In the genomic region with DNA sequence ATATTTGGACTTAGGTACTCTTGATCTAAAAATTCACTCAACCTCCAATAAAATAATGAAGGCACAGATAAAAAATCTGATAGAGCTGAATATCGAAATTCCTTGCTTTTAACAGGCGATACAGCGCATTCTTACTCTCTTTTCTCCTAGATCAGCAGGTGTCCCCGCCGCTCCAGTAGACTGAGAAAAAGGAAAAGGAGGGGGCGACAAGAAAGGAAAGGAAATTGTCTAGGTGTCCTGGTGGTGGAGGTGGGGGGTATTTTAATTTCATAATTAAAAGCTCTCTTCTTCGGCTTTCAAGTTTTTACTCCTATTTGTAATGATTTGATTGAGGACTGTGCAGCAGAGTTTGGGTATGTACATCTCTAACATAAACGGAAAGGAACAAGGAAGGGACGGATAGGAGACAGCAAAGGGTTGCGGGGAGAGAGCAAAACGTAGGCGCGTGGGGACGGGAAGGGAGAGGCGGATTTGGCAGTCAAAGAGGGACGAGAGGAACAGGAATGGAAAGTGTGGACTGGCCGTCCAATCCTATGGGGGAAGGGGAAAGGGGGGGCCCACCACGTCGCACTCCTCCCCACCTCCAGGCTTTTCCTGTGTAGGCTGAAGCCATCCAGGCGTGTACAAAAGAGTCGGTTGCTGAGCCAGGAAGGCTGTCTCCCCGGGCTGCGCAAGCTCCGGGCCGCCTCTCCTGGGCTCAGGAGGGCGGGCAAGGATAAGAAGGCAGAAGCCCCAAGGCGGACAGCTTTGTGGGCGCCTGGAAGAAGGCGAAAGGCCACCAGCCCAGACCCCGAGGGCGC, we compare ENCODE assay signal across 8 cellular contexts. TPM values are rescaled to one million over a fixed set of nuclear protein-coding genes. Genes with fewer than 3 reads are reported as not detected.
A peak's percentile ranks its signal among the peaks of the same experiment; 100 is the strongest.
DNase-seq lines count a peak whose midpoint lies in the region; ATAC-seq and TF ChIP-seq lines count a peak whose summit lies in the region.

No MANE protein-coding gene starts in this region.

- peaks cover 0 to 3% of the 10 kb centered on the region in 2 donors for H3K36me3 Mint-ChIP-seq in CD4-positive, alpha-beta memory T cell
- H3K36me3 Mint-ChIP-seq in activated T-cell treated with anti-CD3 and anti-CD28 coated beads, Interleukin-2, amount 50 U/mL, for 72 hours (ENCODE audit: insufficient read depth in 2 of 2) = peaks cover 0 to 2% of the 10 kb centered on the region in 2 donors

- H3K27ac ChIP-seq in CD4-positive, alpha-beta memory T cell (ENCODE audit: low read depth, low read length) = peak overlapping the region; percentile 74
- H3K27ac ChIP-seq in suprapubic skin = peak overlapping the region; percentile 100

- H3K4me1 Mint-ChIP-seq in CD4-positive, alpha-beta memory T cell = peaks cover 7 to 15% (median 11%) of the 10 kb centered on the region in 4 donors
- peaks cover 23% of the 10 kb centered on the region for H3K4me1 Mint-ChIP-seq in activated T-cell treated with anti-CD3 and anti-CD28 coated beads, Interleukin-2, amount 50 U/mL, for 72 hours (ENCODE audit: low read depth)

- peak overlapping the region; percentile 78 to 97 (median 92) for H3K27ac Mint-ChIP-seq in CD4-positive, alpha-beta memory T cell
- H3K27ac Mint-ChIP-seq in activated T-cell treated with anti-CD3 and anti-CD28 coated beads, Interleukin-2, amount 50 U/mL, for 72 hours = peak overlapping the region; percentile 88

- peak; percentile 52 to 77 for TF ChIP-seq POLR2A in suprapubic skin (IDR thresholded peaks at IDR 0.05)

- no peak for TF ChIP-seq EP300 in suprapubic skin (IDR thresholded peaks at IDR 0.05)

- H3K9me3 ChIP-seq in CD4-positive, alpha-beta memory T cell (ENCODE audit: control insufficient read depth in 1 of 2, low read length in 2 of 2) = no peaks in the 10 kb centered on the region
- H3K9me3 ChIP-seq in suprapubic skin = no peaks in the 10 kb centered on the region

- intact Hi-C loops in CD4-positive, alpha-beta memory T cell (cut with micrococcal nuclease) = no loop called here

- H3K4me1 ChIP-seq in CD4-positive, alpha-beta memory T cell (ENCODE audit: insufficient read depth, low read length) = peaks cover 20% of the 10 kb centered on the region
- H3K4me1 ChIP-seq in suprapubic skin = peaks cover 25% of the 10 kb centered on the region

- DNase-seq in CD4-positive, alpha-beta memory T cell = peak in 1 of 5 donors; percentile 42
- DNase-seq in GM19238 (ENCODE audit: insufficient read length, low spot score) = peak; percentile 19
- DNase-seq in NCI-H226 = peak; percentile 52
- peak; percentile 29 to 47 for DNase-seq in activated T-cell treated with anti-CD3 and anti-CD28 coated beads, Interleukin-2, amount 50 U/mL, for 72 hours
- peak; percentile 86 for DNase-seq in fibroblast of mammary gland (ENCODE audit: low read depth)
- DNase-seq in myocyte (ENCODE audit: low read depth) = peak; percentile 82
- DNase-seq in suprapubic skin (ENCODE audit: low spot score in 2 of 2) = peak; percentile 90 to 92

- H3K36me3 ChIP-seq in CD4-positive, alpha-beta memory T cell (ENCODE audit: insufficient read depth, low read length) = no peaks in the 10 kb centered on the region
- H3K36me3 ChIP-seq in suprapubic skin = no peaks in the 10 kb centered on the region

- CTCF ChIA-PET in CD4-positive, alpha-beta memory T cell (lab: Charles Lee; ENCODE audit: partially characterized antibody) = interaction anchor here (0.7 to 2.7 kb wide), 6 partner anchors 12 to 111 kb away, joined by 3 to 13 read pairs (median 4); no protein-coding TSS in a partner anchor

- 3% methylated on average over 31 of the region's 31 CpGs for WGBS in suprapubic skin

- H3K4me3 ChIP-seq in CD4-positive, alpha-beta memory T cell (ENCODE audit: low read length in 2 of 2) = peak overlapping the region; percentile 88 to 92
- H3K4me3 ChIP-seq in fibroblast of mammary gland (ENCODE audit: control insufficient read depth, low read depth, low read length) (peak overlapping the region; percentile 79), suprapubic skin (peak overlapping the region; percentile 94)

- no peaks in the 10 kb centered on the region for H3K27me3 ChIP-seq in CD4-positive, alpha-beta memory T cell (ENCODE audit: insufficient read depth, low read length)
- no peaks in the 10 kb centered on the region for H3K27me3 ChIP-seq in suprapubic skin

- peaks cover 0 to 3% of the 10 kb centered on the region in 2 donors for H3K27me3 Mint-ChIP-seq in CD4-positive, alpha-beta memory T cell
- peaks cover 18% of the 10 kb centered on the region for H3K27me3 Mint-ChIP-seq in activated T-cell treated with anti-CD3 and anti-CD28 coated beads, Interleukin-2, amount 50 U/mL, for 72 hours (ENCODE audit: low read depth)

- POLR2A ChIA-PET in CD4-positive, alpha-beta memory T cell (lab: Charles Lee; ENCODE audit: partially characterized antibody) = interaction anchor here (1.1 to 2.3 kb wide), 6 partner anchors 12 to 514 kb away, joined by 3 to 12 read pairs (median 9); partner anchors contain the start of genes BTAF1 and TNKS2

- TF ChIP-seq CTCF in fibroblast of mammary gland (conservative IDR thresholded peaks at IDR 0.05; ENCODE audit: control insufficient read depth, insufficient read depth, low read depth, low read length) (no peak), suprapubic skin (IDR thresholded peaks at IDR 0.05) (no peak)

- peak overlapping the region; percentile 84 to 97 (median 88) for H3K4me3 Mint-ChIP-seq in CD4-positive, alpha-beta memory T cell
- H3K4me3 Mint-ChIP-seq in activated T-cell treated with anti-CD3 and anti-CD28 coated beads, Interleukin-2, amount 50 U/mL, for 72 hours = peak overlapping the region; percentile 83 to 85

- peak; percentile 31 for ATAC-seq in HG03342 (IDR thresholded peaks at IDR 0.05; ENCODE audit: unreplicated experiment)
- ATAC-seq in activated T-cell treated with anti-CD3 and anti-CD28 coated beads, Interleukin-2, amount 50 U/mL, for 72 hours (replicated peaks in 1 of 2) = peak; percentile 16 to 36

- H3K9me3 Mint-ChIP-seq in CD4-positive, alpha-beta memory T cell = no peaks in the 10 kb centered on the region
- no peaks in the 10 kb centered on the region for H3K9me3 Mint-ChIP-seq in activated T-cell treated with anti-CD3 and anti-CD28 coated beads, Interleukin-2, amount 50 U/mL, for 72 hours

RNA-seq across cellular contexts. Expression of gene HECTD2, which starts 0.9 kb away (rescaled TPM):
- total RNA-seq in CD4-positive, alpha-beta memory T cell = 1 to 10 TPM; 2.6 to 2.7 TPM
- polyA plus RNA-seq in CD4-positive, alpha-beta memory T cell = under 1 TPM; 0.37 to 0.60 TPM
- total RNA-seq in activated T-cell treated with anti-CD3 and anti-CD28 coated beads, Interleukin-2, amount 50 U/mL, for 72 hours = 1 to 10 TPM; 4.8 to 5.4 TPM
- 11.4 and 11.8 TPM in 2 replicates for total RNA-seq in myocyte
- 2.5 TPM for polyA plus RNA-seq in myocyte (2012)
- 10 to 100 TPM in 1 of 4 donors, 1 to 10 TPM in 3; 3.4 to 10.5 (median 8.6) TPM for total RNA-seq in suprapubic skin
